1 cellular context compared by ENCODE assay signal in the genomic region with DNA sequence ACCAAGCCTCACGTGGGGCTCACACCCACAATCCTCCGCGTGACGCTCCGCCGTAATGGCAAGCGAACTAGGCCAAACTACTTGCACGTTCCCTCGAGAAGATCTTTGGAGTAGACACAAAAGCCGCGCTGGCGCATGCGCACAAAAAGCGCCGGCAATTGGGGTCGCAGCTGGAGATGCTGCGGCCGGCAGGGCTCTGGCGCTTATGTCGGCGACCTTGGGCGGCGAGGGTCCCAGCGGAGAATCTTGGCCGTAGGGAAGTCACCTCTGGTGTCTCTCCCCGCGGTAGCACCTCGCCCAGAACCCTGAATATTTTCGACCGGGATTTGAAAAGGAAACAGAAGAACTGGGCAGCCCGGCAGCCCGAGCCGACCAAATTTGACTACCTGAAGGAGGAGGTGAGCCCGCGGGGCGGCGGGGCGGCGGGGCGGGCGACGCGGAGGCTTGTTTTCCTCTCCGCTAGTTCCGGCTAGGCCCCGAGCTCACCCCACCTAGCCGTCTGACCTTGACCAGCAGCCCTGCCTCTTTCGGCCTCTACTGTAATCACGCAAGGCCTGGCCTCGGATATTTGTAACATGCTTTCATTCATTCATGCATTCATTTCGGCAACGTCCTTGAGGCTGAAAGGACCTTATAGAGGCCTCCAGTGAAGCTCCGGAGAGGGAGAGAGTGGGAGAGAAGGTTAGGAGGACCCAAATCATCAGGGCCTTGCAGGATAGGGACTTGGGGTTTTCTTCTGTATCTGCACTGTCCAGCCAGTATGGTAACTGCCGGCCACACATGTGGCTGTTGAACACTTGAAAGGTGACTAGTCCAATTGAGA.
TF ChIP-seq lines count a peak whose summit lies in the region.

A gene with protein sequence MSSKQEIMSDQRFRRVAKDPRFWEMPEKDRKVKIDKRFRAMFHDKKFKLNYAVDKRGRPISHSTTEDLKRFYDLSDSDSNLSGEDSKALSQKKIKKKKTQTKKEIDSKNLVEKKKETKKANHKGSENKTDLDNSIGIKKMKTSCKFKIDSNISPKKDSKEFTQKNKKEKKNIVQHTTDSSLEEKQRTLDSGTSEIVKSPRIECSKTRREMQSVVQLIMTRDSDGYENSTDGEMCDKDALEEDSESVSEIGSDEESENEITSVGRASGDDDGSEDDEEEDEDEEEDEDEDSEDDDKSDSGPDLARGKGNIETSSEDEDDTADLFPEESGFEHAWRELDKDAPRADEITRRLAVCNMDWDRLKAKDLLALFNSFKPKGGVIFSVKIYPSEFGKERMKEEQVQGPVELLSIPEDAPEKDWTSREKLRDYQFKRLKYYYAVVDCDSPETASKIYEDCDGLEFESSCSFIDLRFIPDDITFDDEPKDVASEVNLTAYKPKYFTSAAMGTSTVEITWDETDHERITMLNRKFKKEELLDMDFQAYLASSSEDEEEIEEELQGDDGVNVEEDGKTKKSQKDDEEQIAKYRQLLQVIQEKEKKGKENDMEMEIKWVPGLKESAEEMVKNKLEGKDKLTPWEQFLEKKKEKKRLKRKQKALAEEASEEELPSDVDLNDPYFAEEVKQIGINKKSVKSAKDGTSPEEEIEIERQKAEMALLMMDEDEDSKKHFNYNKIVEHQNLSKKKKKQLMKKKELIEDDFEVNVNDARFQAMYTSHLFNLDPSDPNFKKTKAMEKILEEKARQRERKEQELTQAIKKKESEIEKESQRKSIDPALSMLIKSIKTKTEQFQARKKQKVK (minus strand): TSS at position 27 of the 823 bp plus-strand sequence. CDS start 1,779 bp downstream, outside the sequence.
A gene with protein sequence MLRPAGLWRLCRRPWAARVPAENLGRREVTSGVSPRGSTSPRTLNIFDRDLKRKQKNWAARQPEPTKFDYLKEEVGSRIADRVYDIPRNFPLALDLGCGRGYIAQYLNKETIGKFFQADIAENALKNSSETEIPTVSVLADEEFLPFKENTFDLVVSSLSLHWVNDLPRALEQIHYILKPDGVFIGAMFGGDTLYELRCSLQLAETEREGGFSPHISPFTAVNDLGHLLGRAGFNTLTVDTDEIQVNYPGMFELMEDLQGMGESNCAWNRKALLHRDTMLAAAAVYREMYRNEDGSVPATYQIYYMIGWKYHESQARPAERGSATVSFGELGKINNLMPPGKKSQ (plus strand): TSS at position 136 of the 823 bp plus-strand sequence. CDS start 41 bp downstream, at position 177.

TF ChIP-seq in endothelial cell of umbilical vein, 7 proteins besides CTCF, POLR2A, EP300 and RAD21 (continued from another document):
- TF ChIP-seq, protein P1, sequence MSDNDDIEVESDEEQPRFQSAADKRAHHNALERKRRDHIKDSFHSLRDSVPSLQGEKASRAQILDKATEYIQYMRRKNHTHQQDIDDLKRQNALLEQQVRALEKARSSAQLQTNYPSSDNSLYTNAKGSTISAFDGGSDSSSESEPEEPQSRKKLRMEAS (IDR thresholded peaks at IDR 0.05; ENCODE audit: insufficient read depth, insufficient read length): peak; percentile 99
- TF ChIP-seq EZH2 (IDR thresholded peaks at IDR 0.05; ENCODE audit: borderline replicate concordance, low read depth, low read length, severe bottlenecking) (no peak), JUN (IDR thresholded peaks at IDR 0.05; ENCODE audit: borderline replicate concordance, insufficient read depth, insufficient read length, low read depth) (no peak), MYC (IDR thresholded peaks at IDR 0.05; ENCODE audit: low read depth, low read length) (peak; percentile 100)
